8 cellular contexts compared by ENCODE assay signal in the genomic region with DNA sequence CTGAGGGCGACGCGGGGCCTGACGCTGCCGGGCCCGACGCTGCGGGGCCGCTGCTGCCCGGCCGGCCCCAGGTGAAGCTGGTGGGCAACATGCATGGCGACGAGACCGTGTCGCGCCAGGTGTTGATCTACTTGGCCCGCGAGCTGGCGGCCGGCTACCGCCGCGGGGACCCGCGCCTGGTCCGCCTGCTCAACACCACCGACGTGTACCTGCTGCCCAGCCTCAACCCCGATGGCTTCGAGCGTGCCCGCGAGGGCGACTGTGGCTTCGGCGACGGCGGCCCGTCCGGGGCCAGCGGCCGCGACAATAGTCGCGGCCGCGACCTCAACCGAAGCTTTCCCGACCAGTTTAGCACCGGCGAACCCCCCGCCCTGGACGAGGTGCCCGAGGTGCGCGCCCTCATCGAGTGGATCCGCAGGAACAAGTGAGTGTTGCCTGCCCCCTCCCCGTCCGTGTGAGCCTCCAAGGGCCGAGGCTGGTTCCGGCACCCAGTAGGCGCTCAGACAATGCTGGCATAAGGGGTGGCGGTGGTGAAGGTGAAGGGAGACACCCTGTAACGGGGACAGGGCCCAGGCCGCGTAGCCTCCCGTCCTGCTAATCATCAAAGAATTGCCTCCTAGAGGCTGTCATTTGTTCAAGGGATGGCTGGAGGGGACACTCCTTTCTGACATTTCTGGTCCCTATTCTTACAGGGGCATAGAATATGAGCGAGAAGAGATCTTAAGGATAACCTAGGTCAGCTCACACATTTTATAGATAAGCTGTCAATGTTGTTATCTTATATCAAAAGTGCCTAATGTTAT. TPM values are rescaled to one million over a fixed set of nuclear protein-coding genes. Genes with fewer than 3 reads are reported as not detected.
A peak's percentile ranks its signal among the peaks of the same experiment; 100 is the strongest.
DNase-seq lines count a peak whose midpoint lies in the region; ATAC-seq and TF ChIP-seq lines count a peak whose summit lies in the region.

No MANE protein-coding gene starts in this region.

- peaks cover 30% of the 10 kb centered on the region for H3K27me3 ChIP-seq in HUES6 (ENCODE audit: control insufficient read depth, insufficient read depth, low read length)
- no peaks in the 10 kb centered on the region for H3K27me3 ChIP-seq in uterus

- H3K4me1 ChIP-seq in HUES6 (ENCODE audit: control insufficient read depth, insufficient read depth, low read length) (peaks cover 50% of the 10 kb centered on the region), uterus (no peaks in the 10 kb centered on the region)

- H3K36me3 Mint-ChIP-seq in naive B cell, result no peaks in the 10 kb centered on the region

- H3K36me3 ChIP-seq in HUES6 (ENCODE audit: control insufficient read depth, insufficient read depth, low read length) (no peaks in the 10 kb centered on the region), uterus (no peaks in the 10 kb centered on the region)

- no peak for DNase-seq in AG10803 (ENCODE audit: low read depth)
- peak; percentile 74 for DNase-seq in activated CD8-positive, alpha-beta memory T cell treated with anti-CD3 and anti-CD28 coated beads for 24 hours
- no peak for DNase-seq in epithelial cell of proximal tubule (ENCODE audit: low read depth)
- DNase-seq in naive B cell, result peak; percentile 21
- DNase-seq in uterus, result peak in 1 of 2 donors; percentile 25
- no peak for DNase-seq in NCI-H1436 treated with DMSO at 0.1 percent for 48 hours (lab: John Stamatoyannopoulos, UW)

- no peak for TF ChIP-seq POLR2A in uterus (IDR thresholded peaks at IDR 0.05)

- peaks cover 12 to 32% (median 23%) of the 10 kb centered on the region in 3 donors for H3K4me1 Mint-ChIP-seq in naive B cell

- TF ChIP-seq CTCF in AG10803 (conservative IDR thresholded peaks at IDR 0.05; ENCODE audit: low read length) (no peak), epithelial cell of proximal tubule (conservative IDR thresholded peaks at IDR 0.05; ENCODE audit: low read depth, low read length) (no peak), uterus (IDR thresholded peaks at IDR 0.05) (no peak)

- H3K9ac ChIP-seq in HUES6 (ENCODE audit: low read length), result peak overlapping the region; percentile 78

- intact Hi-C loops in uterus (cut with DNase I; ENCODE audit: low total_unique reads), result no loop called here

- H3K4me3 Mint-ChIP-seq in naive B cell, result peak overlapping the region; percentile 81 to 96 (median 90)

- H3K27me3 Mint-ChIP-seq in naive B cell, result peaks cover 21 to 29% (median 23%) of the 10 kb centered on the region in 3 donors

- H3K4me3 ChIP-seq in AG10803 (ENCODE audit: low read length) (peak overlapping the region; percentile 72), HUES6 (ENCODE audit: low read depth, low read length) (peak overlapping the region; percentile 76), epithelial cell of proximal tubule (ENCODE audit: low read depth, low read length) (peak overlapping the region; percentile 89), uterus (peak overlapping the region; percentile 85 to 96)

- ATAC-seq in GM19395 (IDR thresholded peaks at IDR 0.05; ENCODE audit: unreplicated experiment) (peak; percentile 21), naive B cell (ENCODE audit: low read depth in 2 of 2) (peak in 1 of 2 donors; percentile 5)

- H3K9me3 ChIP-seq in HUES6 (ENCODE audit: control insufficient read depth, insufficient read depth, low read depth, low read length), result no peaks in the 10 kb centered on the region
- H3K9me3 ChIP-seq in uterus, result no peaks in the 10 kb centered on the region

- peak overlapping the region; percentile 24; the same call in 1 of the 2 replicates for H3K27ac ChIP-seq in HUES6 (ENCODE audit: low read depth, low read length)
- peak overlapping the region; percentile 92 to 93 for H3K27ac ChIP-seq in uterus

- H3K27ac Mint-ChIP-seq in naive B cell, result peak overlapping the region in 2 of 6 donors; percentile 64 to 89

- no peaks in the 10 kb centered on the region for H3K9me3 Mint-ChIP-seq in naive B cell

RNA-seq across cellular contexts. Expression of a gene that starts 0.8 kb away (rescaled TPM):
- 49.7 and 124 TPM in 2 replicates for total RNA-seq in epithelial cell of proximal tubule
- 10 to 100 TPM in 1 of 6 donors, 1 to 10 TPM in 5; 3.7 to 10.8 (median 5.9) TPM for polyA plus RNA-seq in naive B cell (ENCODE audit: low read depth in 6 of 6)
- 100 to 1,000 TPM in 2 of 4 donors, 10 to 100 TPM in 2; 54.6 to 144 (median 104) TPM for total RNA-seq in uterus

RNA-seq across cellular contexts. Expression of a gene that starts 45.6 kb away (rescaled TPM):
- total RNA-seq in epithelial cell of proximal tubule, result not detected in 2 replicates
- polyA plus RNA-seq in naive B cell (ENCODE audit: low read depth in 6 of 6), result not detected
- total RNA-seq in uterus, result not detected

Comparison
In these comparisons a context has a peak if more than half of its experiments do, and no peak if none do; other contexts are left out.
1. DNase-seq: peak in activated CD8-positive, alpha-beta memory T cell treated with anti-CD3 and anti-CD28 coated beads for 24 hours (single experiment) and naive B cell (single experiment); none in AG10803 (single experiment), epithelial cell of proximal tubule (single experiment) and NCI-H1436 treated with DMSO at 0.1 percent for 48 hours (single experiment).
2. Peak in every context shown above with its lines, with median percentiles within 50 percentile points of each other: H3K4me3 ChIP-seq.